ENCODE assay signal across 8 cellular contexts in genomic region chrX:47191331-47191730, GRCh38. TPM values are rescaled to one million over a fixed set of nuclear protein-coding genes. Genes with fewer than 3 reads are reported as not detected.
DNase-seq lines count a peak whose midpoint lies in the region; ATAC-seq, FAIRE-seq and TF ChIP-seq lines count a peak whose summit lies in the region.

No MANE protein-coding gene starts in this region.

- H3K79me2 ChIP-seq in SU-DHL-6 (ENCODE audit: insufficient read depth, low read length) (peaks cover 31% of the 10 kb centered on the region), GM12878 (ENCODE audit: control insufficient read depth, insufficient read depth, low read length) (peaks cover 40% of the 10 kb centered on the region)

- H3K27me3 ChIP-seq in AG04450 (ENCODE audit: control insufficient read depth, insufficient read depth, low read length), result no peaks in the 10 kb centered on the region
- no peaks in the 10 kb centered on the region for H3K27me3 ChIP-seq in HL-60 (ENCODE audit: insufficient read depth, poor library complexity, severe bottlenecking)
- no peaks in the 10 kb centered on the region for H3K27me3 ChIP-seq in SU-DHL-6 (ENCODE audit: low read length)
- H3K27me3 ChIP-seq in GM12878 (replicated peaks in 1 of 2; ENCODE audit: control insufficient read depth in 2 of 2, insufficient read depth in 2 of 2, low read length in 1 of 2), result no peaks in the 10 kb centered on the region
- peaks cover 0 to 4% (median 0%) of the 10 kb centered on the region in 4 donors for H3K27me3 ChIP-seq in liver (ENCODE audit: control insufficient read depth in 4 of 4, insufficient read depth in 4 of 4, low read length in 3 of 4)

- H3K9ac ChIP-seq in SU-DHL-6 (ENCODE audit: low read length) (peak overlapping the region; percentile 98), GM12878 (ENCODE audit: control insufficient read depth, insufficient read depth, low read length) (peak overlapping the region; percentile 84), liver (ENCODE audit: low read depth in 1 of 2, low read length in 2 of 2) (peak overlapping the region; percentile 5 to 48)

- peak overlapping the region; percentile 39 for H2AFZ ChIP-seq in SU-DHL-6 (ENCODE audit: low read depth, low read length, severe bottlenecking)
- H2AFZ ChIP-seq in GM12878 (ENCODE audit: control insufficient read depth, low read depth, low read length), result peak overlapping the region; percentile 45; the same call in 1 of the 2 replicates

- SMC1A ChIA-PET in GM12878 (lab: Charles Lee; ENCODE audit: uncharacterized antibody, unreplicated experiment), result interaction anchor here (0.7 to 2.4 kb wide), 3 partner anchors 46 to 346 kb away, joined by 3 to 8 read pairs (median 8); partner anchors contain the start of genes NDUFB11 and RBM10

- no peak for DNase-seq in AG04450 (ENCODE audit: low read depth, low spot score)
- peak in 1 of 2 experiments; percentile 6 for DNase-seq in HL-60 (ENCODE audit: low read depth in 1 of 2, low spot score in 1 of 2)
- DNase-seq in GM12878 (ENCODE audit: low read depth, low spot score), result no peak
- peak; percentile 31 to 34 for DNase-seq in stimulated activated CD8-positive, alpha-beta memory T cell treated with anti-CD3 and anti-CD28 coated beads, Interleukin-15, amount 100 ng/mL, for 48 hours (ENCODE audit: low read depth in 2 of 2)
- DNase-seq in AG08395 (ENCODE audit: low spot score), result no peak

- peaks cover 35% of the 10 kb centered on the region for H3F3A ChIP-seq in SU-DHL-6 (ENCODE audit: insufficient read depth)

- in situ Hi-C loops in GM12878 (cut with MboI), result loop anchor here (5.0 to 10.0 kb wide), 2 partner anchors 196 to 463 kb away; partner anchors contain the start of genes ELK1 and UXT

- no peaks in the 10 kb centered on the region for H3K9me3 ChIP-seq in AG04450 (ENCODE audit: control insufficient read depth, insufficient read depth, low read length)
- H3K9me3 ChIP-seq in SU-DHL-6 (ENCODE audit: insufficient read depth, low read length), result no peaks in the 10 kb centered on the region
- H3K9me3 ChIP-seq in GM12878 (replicated peaks; ENCODE audit: control insufficient read depth, insufficient read depth, low read length), result no peaks in the 10 kb centered on the region
- no peaks in the 10 kb centered on the region for H3K9me3 ChIP-seq in liver (ENCODE audit: control insufficient read depth in 4 of 4, low read length in 3 of 4)

- FAIRE-seq in GM12878 (lab: Jason Lieb, UNC), result no peak

- TF ChIP-seq CTCF in AG04450 (IDR thresholded peaks at IDR 0.05; ENCODE audit: low read depth, low read length), result no peak
- no peak for TF ChIP-seq CTCF in HL-60 (IDR thresholded peaks at IDR 0.05; ENCODE audit: insufficient read depth, low read length)
- TF ChIP-seq CTCF in SU-DHL-6 (IDR thresholded peaks at IDR 0.05; ENCODE audit: insufficient read depth, low read length, poor library complexity, severe bottlenecking), result no peak
- TF ChIP-seq CTCF in GM12878 (IDR thresholded peaks at IDR 0.05 in 2 of 3, conservative IDR thresholded peaks at IDR 0.05 in 1 of 3; ENCODE audit: control insufficient read depth in 2 of 3, extremely low read depth in 1 of 3, insufficient read depth in 1 of 3, low read depth in 3 of 3, low read length in 3 of 3), result no peak
- no peak for TF ChIP-seq CTCF in liver (IDR thresholded peaks at IDR 0.05; ENCODE audit: low read depth, low read length, missing input control)

- H4K20me1 ChIP-seq in SU-DHL-6 (ENCODE audit: low read depth, low read length) (no peaks in the 10 kb centered on the region), GM12878 (ENCODE audit: control insufficient read depth, insufficient read depth) (no peaks in the 10 kb centered on the region)

- H3K4me1 ChIP-seq in GM12878 (ENCODE audit: control insufficient read depth, insufficient read depth, low read length) (peaks cover 10% of the 10 kb centered on the region), liver (ENCODE audit: control insufficient read depth in 4 of 4, insufficient read depth in 4 of 4, low read length in 3 of 4) (peaks cover 3 to 36% (median 27%) of the 10 kb centered on the region in 4 donors)

- H3K4me3 ChIP-seq in AG04450 (ENCODE audit: low read depth, low read length), result peak overlapping the region; percentile 66
- peak overlapping the region; percentile 48 for H3K4me3 ChIP-seq in HL-60 (replicated peaks; ENCODE audit: insufficient read depth, low read length)
- peak overlapping the region; percentile 99 for H3K4me3 ChIP-seq in SU-DHL-6 (ENCODE audit: insufficient read depth, low read length, poor library complexity, severe bottlenecking)
- peak overlapping the region; percentile 77 for H3K4me3 ChIP-seq in GM12878
- H3K4me3 ChIP-seq in liver (ENCODE audit: low read depth in 1 of 3, low read length in 3 of 3), result peak overlapping the region; percentile 3 to 51 (median 49)

- H3K27ac ChIP-seq in AG04450 (ENCODE audit: low read depth, low read length), result no peak overlapping the region
- peak overlapping the region; percentile 80 for H3K27ac ChIP-seq in HL-60 (replicated peaks)
- H3K27ac ChIP-seq in SU-DHL-6 (ENCODE audit: low read depth, low read length), result peak overlapping the region; percentile 93
- peak overlapping the region; percentile 78 for H3K27ac ChIP-seq in GM12878 (ENCODE audit: control insufficient read depth, insufficient read depth)
- H3K27ac ChIP-seq in liver (ENCODE audit: low read depth in 1 of 2, low read length in 2 of 2), result no peak overlapping the region

- POLR2A ChIA-PET in AG04450 (lab: Yijun Ruan, JAX), result interaction anchor here (0.6 to 0.8 kb wide), 2 partner anchors 26 to 192 kb away, joined by 3 to 7 read pairs; no protein-coding TSS in a partner anchor
- POLR2A ChIA-PET in GM12878 (lab: Charles Lee), result interaction anchor here (0.9 to 3.4 kb wide), 7 partner anchors 11 to 290 kb away, joined by 3 to 25 read pairs (median 4); partner anchors contain the start of genes CDK16, NDUFB11 and RBM10

- H3K9me2 ChIP-seq in SU-DHL-6 (replicated peaks; ENCODE audit: insufficient read depth, low read length), result no peaks in the 10 kb centered on the region

- RAD21 ChIA-PET in GM12878 (lab: Charles Lee; ENCODE audit: unreplicated experiment), result interaction anchor here (0.9 to 2.5 kb wide), 5 partner anchors 27 to 332 kb away, joined by 3 to 14 read pairs (median 6); partner anchors contain the start of genes CDK16, NDUFB11, RBM10 and USP11

- TF ChIP-seq EP300 in GM12878 (IDR thresholded peaks at IDR 0.05; ENCODE audit: borderline replicate concordance in 1 of 2, control insufficient read depth in 1 of 2, low read depth in 2 of 2, low read length in 2 of 2), result no peak

- CTCF ChIA-PET in AG04450 (lab: Charles Lee) (interaction anchor here (2.2 kb wide), 1 partner anchor 193 kb away, joined by 14 read pairs; no protein-coding TSS in a partner anchor), GM12878 (lab: Yijun Ruan, JAX) (interaction anchor here (1.4 to 1.8 kb wide), 4 partner anchors 46 to 332 kb away, joined by 3 to 14 read pairs (median 6); partner anchors contain the start of genes NDUFB11, RBM10 and ZNF157)

- ATAC-seq in GM12878 (peak; percentile 38), GM19455 (IDR thresholded peaks at IDR 0.05; ENCODE audit: unreplicated experiment) (no peak)

- intact Hi-C loops in GM12878 (cut with micrococcal nuclease; ENCODE audit: unreplicated experiment), result loop anchor here (2.0 to 5.0 kb wide), 4 partner anchors 171 to 1756 kb away; no protein-coding TSS in a partner anchor

- no TSS peak for BruUV-seq in GM12878 (replicated peaks; lab: Mats Ljungman, UMichigan)

- no peak for TF ChIP-seq POLR2A in GM12878 (IDR thresholded peaks at IDR 0.05; ENCODE audit: low read depth, low read length)

- H3K36me3 ChIP-seq in SU-DHL-6 (ENCODE audit: low read length) (no peaks in the 10 kb centered on the region), GM12878 (ENCODE audit: control insufficient read depth in 2 of 2, insufficient read depth in 2 of 2, low read length in 1 of 2) (no peaks in the 10 kb centered on the region; a peak in 1 of 4 replicates), liver (ENCODE audit: control insufficient read depth in 4 of 4, insufficient read depth in 3 of 4, low read depth in 1 of 4, low read length in 3 of 4) (peaks cover 0 to 9% (median 1%) of the 10 kb centered on the region in 4 donors)

- WGBS in GM12878 (ENCODE audit: insufficient coverage, insufficient replicate concordance, low lambda C conversion rate, missing lambda C conversion rate), result 34% methylated on average over 26 of the region's 26 CpGs
- 16% methylated on average over 26 of the region's 26 CpGs for WGBS in liver

- TF ChIP-seq RAD21 in GM12878 (IDR thresholded peaks at IDR 0.05; ENCODE audit: insufficient read depth, low read depth, low read length) (no peak), liver (IDR thresholded peaks at IDR 0.05) (no peak)

- H3K4me2 ChIP-seq in SU-DHL-6 (ENCODE audit: low read depth, low read length, poor library complexity, severe bottlenecking) (peak overlapping the region; percentile 86), GM12878 (ENCODE audit: control insufficient read depth, insufficient read depth) (peak overlapping the region; percentile 24; the same call in 1 of the 2 replicates)

RNA-seq across cellular contexts. Expression of gene UBA1, which starts 2.3 kb away (rescaled TPM):
- 196 and 241 TPM in 2 replicates for polyA plus RNA-seq in AG04450 (2011; rRNA removed)
- polyA minus RNA-seq in AG04450 (2011; rRNA and poly(A)+ RNA removed), result 259 and 332 TPM in 2 replicates
- total RNA-seq in GM12878 (2013; cell fraction: nucleolus; rRNA removed), result 132 and 146 TPM in 2 replicates
- 228 and 255 TPM in 2 replicates for total RNA-seq in GM12878 (2014; rRNA removed)
- total RNA-seq in GM12878 (2014; rRNA removed; fragmentation: Illumina TruSeq; extraction: Trizol), result 60.1 and 64.7 TPM in 2 replicates
- 296 and 314 TPM in 2 replicates for total RNA-seq in GM12878 (2021)
- 130 TPM for polyA plus RNA-seq in GM12878 (2011; ENCODE audit: low read depth)
- polyA plus RNA-seq in GM12878 (2011; rRNA removed), result 96.5 and 271 TPM in 2 replicates
- 291 and 337 TPM in 2 replicates for polyA plus RNA-seq in GM12878 (2011; cell fraction: cytosol; rRNA removed)
- 336 and 470 TPM in 2 replicates for polyA plus RNA-seq in GM12878 (2011; cell fraction: nucleus; rRNA removed)
- polyA plus RNA-seq in GM12878 (2012), result 161 and 179 TPM in 2 replicates
- 121 and 180 TPM in 2 replicates for polyA plus RNA-seq in GM12878 (2014; fragmentation: Illumina TruSeq; extraction: Trizol)
- polyA plus RNA-seq in GM12878 (2014; fragmentation: Nextera tagmentation; extraction: Ambion mirVana), result 10 to 100 TPM; 60.4 to 79.9 TPM
- 225 and 247 TPM in 2 replicates for polyA plus RNA-seq in GM12878 (2014; rRNA removed)
- polyA plus RNA-seq in GM12878 (2016; fragmentation: Nextera tagmentation; extraction: Ambion mirVana), result 100 to 1,000 TPM; 208 to 229 TPM
- 354 and 380 TPM in 2 replicates for polyA minus RNA-seq in GM12878 (2011; rRNA and poly(A)+ RNA removed)
- 111 and 133 TPM in 2 replicates for polyA minus RNA-seq in GM12878 (2011; cell fraction: cytosol; rRNA and poly(A)+ RNA removed)
- 65.5 and 116 TPM in 2 replicates for polyA minus RNA-seq in GM12878 (2011; cell fraction: nucleus; rRNA and poly(A)+ RNA removed)
- 10 to 100 TPM; 59.6 to 85.4 TPM for total RNA-seq in liver
- polyA plus RNA-seq in liver, result 10 to 100 TPM; 39.8 to 77.7 TPM

RNA-seq across cellular contexts. Expression of gene CDK16, which starts 27.1 kb away (rescaled TPM):
- 89.9 and 106 TPM in 2 replicates for polyA plus RNA-seq in AG04450 (2011; rRNA removed)
- polyA minus RNA-seq in AG04450 (2011; rRNA and poly(A)+ RNA removed), result 145 and 179 TPM in 2 replicates
- 48.3 and 52.2 TPM in 2 replicates for total RNA-seq in GM12878 (2013; cell fraction: nucleolus; rRNA removed)
- 45.6 and 45.7 TPM in 2 replicates for total RNA-seq in GM12878 (2014; rRNA removed)
- total RNA-seq in GM12878 (2014; rRNA removed; fragmentation: Illumina TruSeq; extraction: Trizol), result 32.0 and 32.1 TPM in 2 replicates
- total RNA-seq in GM12878 (2021), result 63.5 and 64.5 TPM in 2 replicates
- polyA plus RNA-seq in GM12878 (2011; ENCODE audit: low read depth), result 42.8 TPM
- 36.5 and 75.1 TPM in 2 replicates for polyA plus RNA-seq in GM12878 (2011; rRNA removed)
- 92.7 and 112 TPM in 2 replicates for polyA plus RNA-seq in GM12878 (2011; cell fraction: cytosol; rRNA removed)
- 278 and 292 TPM in 2 replicates for polyA plus RNA-seq in GM12878 (2011; cell fraction: nucleus; rRNA removed)
- 54.4 and 59.2 TPM in 2 replicates for polyA plus RNA-seq in GM12878 (2012)
- polyA plus RNA-seq in GM12878 (2014; fragmentation: Illumina TruSeq; extraction: Trizol), result 41.4 and 50.7 TPM in 2 replicates
- 1 to 10 TPM; 2.4 to 4.1 TPM for polyA plus RNA-seq in GM12878 (2014; fragmentation: Nextera tagmentation; extraction: Ambion mirVana)
- 57.1 and 64.1 TPM in 2 replicates for polyA plus RNA-seq in GM12878 (2014; rRNA removed)
- polyA plus RNA-seq in GM12878 (2016; fragmentation: Nextera tagmentation; extraction: Ambion mirVana), result 10 to 100 TPM; 43.7 to 52.7 TPM
- 83.6 and 118 TPM in 2 replicates for polyA minus RNA-seq in GM12878 (2011; rRNA and poly(A)+ RNA removed)
- 46.0 and 50.3 TPM in 2 replicates for polyA minus RNA-seq in GM12878 (2011; cell fraction: cytosol; rRNA and poly(A)+ RNA removed)
- polyA minus RNA-seq in GM12878 (2011; cell fraction: nucleus; rRNA and poly(A)+ RNA removed), result 40.9 and 54.2 TPM in 2 replicates
- 10 to 100 TPM; 21.9 to 31.1 TPM for total RNA-seq in liver
- 10 to 100 TPM; 10.8 to 18.0 TPM for polyA plus RNA-seq in liver

RNA-seq across cellular contexts. Expression of gene USP11, which starts 41.5 kb away (rescaled TPM):
- polyA plus RNA-seq in AG04450 (2011; rRNA removed) (31.5 and 41.3 TPM in 2 replicates), GM12878 (2011; rRNA removed) (9.1 and 24.7 TPM in 2 replicates), GM12878 (2014; fragmentation: Illumina TruSeq; extraction: Trizol) (19.9 and 21.0 TPM in 2 replicates), GM12878 (2014; fragmentation: Nextera tagmentation; extraction: Ambion mirVana) (1 to 10 TPM; 3.3 to 5.9 TPM), GM12878 (2014; rRNA removed) (21.8 and 25.1 TPM in 2 replicates), GM12878 (2016; fragmentation: Nextera tagmentation; extraction: Ambion mirVana) (10 to 100 TPM; 42.5 to 44.0 TPM), liver (10 to 100 TPM in 1 of 2 donors, 1 to 10 TPM in 1; 9.6 to 10.4 TPM)
- 86.4 and 126 TPM in 2 replicates for polyA minus RNA-seq in AG04450 (2011; rRNA and poly(A)+ RNA removed)
- 57.1 and 66.4 TPM in 2 replicates for total RNA-seq in GM12878 (2013; cell fraction: nucleolus; rRNA removed)
- total RNA-seq in GM12878 (2014; rRNA removed) (15.8 and 20.0 TPM in 2 replicates), GM12878 (2014; rRNA removed; fragmentation: Illumina TruSeq; extraction: Trizol) (13.1 and 14.6 TPM in 2 replicates), GM12878 (2021) (37.5 and 42.3 TPM in 2 replicates), liver (10 to 100 TPM; 11.8 to 24.3 TPM)
- 22.8 TPM for polyA plus RNA-seq in GM12878 (2011; ENCODE audit: low read depth)
- 18.6 and 21.9 TPM in 2 replicates for polyA plus RNA-seq in GM12878 (2011; cell fraction: cytosol; rRNA removed)
- 79.1 and 80.0 TPM in 2 replicates for polyA plus RNA-seq in GM12878 (2011; cell fraction: nucleus; rRNA removed)
- polyA plus RNA-seq in GM12878 (2012), result 43.0 and 52.9 TPM in 2 replicates
- 50.6 and 62.9 TPM in 2 replicates for polyA minus RNA-seq in GM12878 (2011; rRNA and poly(A)+ RNA removed)
- 19.5 and 23.9 TPM in 2 replicates for polyA minus RNA-seq in GM12878 (2011; cell fraction: cytosol; rRNA and poly(A)+ RNA removed)
- 31.4 and 64.7 TPM in 2 replicates for polyA minus RNA-seq in GM12878 (2011; cell fraction: nucleus; rRNA and poly(A)+ RNA removed)

RNA-seq across cellular contexts. Expression of gene RBM10, which starts 46.3 kb away (rescaled TPM):
- polyA plus RNA-seq in AG04450 (2011; rRNA removed) (19.6 and 23.1 TPM in 2 replicates), GM12878 (2011; rRNA removed) (7.8 and 16.0 TPM in 2 replicates), GM12878 (2014; fragmentation: Illumina TruSeq; extraction: Trizol) (10.4 and 22.5 TPM in 2 replicates), GM12878 (2014; fragmentation: Nextera tagmentation; extraction: Ambion mirVana) (1 to 10 TPM; 1.4 to 4.4 TPM), GM12878 (2014; rRNA removed) (34.9 and 40.2 TPM in 2 replicates), GM12878 (2016; fragmentation: Nextera tagmentation; extraction: Ambion mirVana) (10 to 100 TPM; 50.0 to 60.0 TPM), liver (10 to 100 TPM in 1 of 2 donors, 1 to 10 TPM in 1; 8.2 to 15.0 TPM)
- polyA minus RNA-seq in AG04450 (2011; rRNA and poly(A)+ RNA removed), result 29.3 and 37.0 TPM in 2 replicates
- 20.5 and 23.3 TPM in 2 replicates for total RNA-seq in GM12878 (2013; cell fraction: nucleolus; rRNA removed)
- total RNA-seq in GM12878 (2014; rRNA removed) (46.8 and 48.0 TPM in 2 replicates), GM12878 (2014; rRNA removed; fragmentation: Illumina TruSeq; extraction: Trizol) (20.7 and 24.8 TPM in 2 replicates), GM12878 (2021) (55.5 and 57.6 TPM in 2 replicates), liver (10 to 100 TPM; 19.9 to 26.6 TPM)
- 9.2 TPM for polyA plus RNA-seq in GM12878 (2011; ENCODE audit: low read depth)
- 26.5 and 30.1 TPM in 2 replicates for polyA plus RNA-seq in GM12878 (2011; cell fraction: cytosol; rRNA removed)
- 65.0 and 78.6 TPM in 2 replicates for polyA plus RNA-seq in GM12878 (2011; cell fraction: nucleus; rRNA removed)
- 28.7 and 33.3 TPM in 2 replicates for polyA plus RNA-seq in GM12878 (2012)
- 18.5 and 31.5 TPM in 2 replicates for polyA minus RNA-seq in GM12878 (2011; rRNA and poly(A)+ RNA removed)
- polyA minus RNA-seq in GM12878 (2011; cell fraction: cytosol; rRNA and poly(A)+ RNA removed), result 20.6 and 22.2 TPM in 2 replicates
- polyA minus RNA-seq in GM12878 (2011; cell fraction: nucleus; rRNA and poly(A)+ RNA removed), result 9.6 and 17.0 TPM in 2 replicates

RNA-seq across cellular contexts. Expression of gene NDUFB11, which starts 46.8 kb away (rescaled TPM):
- polyA plus RNA-seq in AG04450 (2011; rRNA removed) (51.1 and 56.5 TPM in 2 replicates), GM12878 (2011; rRNA removed) (27.3 and 53.4 TPM in 2 replicates), GM12878 (2014; fragmentation: Illumina TruSeq; extraction: Trizol) (41.5 and 42.5 TPM in 2 replicates), GM12878 (2014; fragmentation: Nextera tagmentation; extraction: Ambion mirVana) (10 to 100 TPM; 16.1 to 44.5 TPM), GM12878 (2014; rRNA removed) (164 and 211 TPM in 2 replicates), GM12878 (2016; fragmentation: Nextera tagmentation; extraction: Ambion mirVana) (100 to 1,000 TPM; 197 to 199 TPM), liver (100 to 1,000 TPM in 1 of 2 donors, 10 to 100 TPM in 1; 78.4 to 127 TPM)
- 56.7 and 60.2 TPM in 2 replicates for polyA minus RNA-seq in AG04450 (2011; rRNA and poly(A)+ RNA removed)
- total RNA-seq in GM12878 (2013; cell fraction: nucleolus; rRNA removed), result 6.3 and 11.1 TPM in 2 replicates
- total RNA-seq in GM12878 (2014; rRNA removed) (179 and 202 TPM in 2 replicates), GM12878 (2014; rRNA removed; fragmentation: Illumina TruSeq; extraction: Trizol) (51.2 and 60.8 TPM in 2 replicates), GM12878 (2021) (101 and 106 TPM in 2 replicates), liver (10 to 100 TPM; 23.6 to 54.6 TPM)
- polyA plus RNA-seq in GM12878 (2011; ENCODE audit: low read depth), result 14.4 TPM
- polyA plus RNA-seq in GM12878 (2011; cell fraction: cytosol; rRNA removed), result 92.9 and 97.2 TPM in 2 replicates
- 33.8 and 41.1 TPM in 2 replicates for polyA plus RNA-seq in GM12878 (2011; cell fraction: nucleus; rRNA removed)
- 89.4 and 91.6 TPM in 2 replicates for polyA plus RNA-seq in GM12878 (2012)
- 46.4 and 67.7 TPM in 2 replicates for polyA minus RNA-seq in GM12878 (2011; rRNA and poly(A)+ RNA removed)
- 24.2 and 27.1 TPM in 2 replicates for polyA minus RNA-seq in GM12878 (2011; cell fraction: cytosol; rRNA and poly(A)+ RNA removed)
- 8.1 and 15.1 TPM in 2 replicates for polyA minus RNA-seq in GM12878 (2011; cell fraction: nucleus; rRNA and poly(A)+ RNA removed)

Comparison
In these comparisons a context has a peak if more than half of its experiments do, and no peak if none do; other contexts are left out.
1. DNase-seq: peak in stimulated activated CD8-positive, alpha-beta memory T cell treated with anti-CD3 and anti-CD28 coated beads, Interleukin-15, amount 100 ng/mL, for 48 hours (2 of 2); none in AG04450 (single experiment), GM12878 (single experiment) and AG08395 (single experiment).
2. H3K27ac ChIP-seq: peak in HL-60 (single experiment), SU-DHL-6 (single experiment) and GM12878 (single experiment); none in AG04450 (single experiment) and liver (0 of 2).
3. H3K4me3 ChIP-seq: peak in every context shown above with its lines; median percentile 99 in SU-DHL-6; 77 in GM12878; 66 in AG04450; 49 in liver; 48 in HL-60.
4. H3K9ac ChIP-seq: peak in every context shown above with its lines; median percentile 98 in SU-DHL-6; 84 in GM12878; 26 in liver.